1 cellular context compared by ENCODE assay signal in genomic region chr12:79560165-79560889, GRCh38.
A peak's percentile ranks its signal among the peaks of the same experiment; 100 is the strongest.
TF ChIP-seq lines count a peak whose summit lies in the region.

No MANE protein-coding gene starts in this region.

TF ChIP-seq in HepG2, 621 proteins besides CTCF, POLR2A, EP300 and RAD21 (continued from another document and continues in another):
- peak; percentile 35; the same call in 1 of the 2 replicates for TF ChIP-seq FOXA1 (IDR thresholded peaks at IDR 0.05)
- TF ChIP-seq FOXA1 (CRISPR knock-in tag; IDR thresholded peaks at IDR 0.05) = peak; percentile 46; the same call in 1 of the 2 replicates
- peak; percentile 92 for TF ChIP-seq ZMYM3 (CRISPR knock-in tag; IDR thresholded peaks at IDR 0.05)
- TF ChIP-seq HMG20A (CRISPR knock-in tag; IDR thresholded peaks at IDR 0.05; ENCODE audit: borderline replicate concordance) = 0 out of 2 replicates have a peak, but pooled peaks have one; percentile 20
- TF ChIP-seq KAT2B (IDR thresholded peaks at IDR 0.05; ENCODE audit: borderline replicate concordance, low read depth, low read length) = peak; percentile 80
- peak; percentile 88 for TF ChIP-seq FOXJ3 (CRISPR knock-in tag; IDR thresholded peaks at IDR 0.05; ENCODE audit: borderline replicate concordance)
- TF ChIP-seq FOXP1 (IDR thresholded peaks at IDR 0.05) = no peak
- peak; percentile 65 for TF ChIP-seq FOXP1 (CRISPR knock-in tag; IDR thresholded peaks at IDR 0.05)
- TF ChIP-seq ATF1 (CRISPR knock-in tag; IDR thresholded peaks at IDR 0.05) = peak; percentile 35; the same call in 1 of the 2 replicates
- TF ChIP-seq TBX3 (IDR thresholded peaks at IDR 0.05; ENCODE audit: borderline replicate concordance) = 0 out of 2 replicates have a peak, but pooled peaks have one; percentile 29
- peak; percentile 34; the same call in 1 of the 2 replicates for TF ChIP-seq ARNTL (CRISPR knock-in tag; IDR thresholded peaks at IDR 0.05)
- TF ChIP-seq SMAD3 (CRISPR knock-in tag; IDR thresholded peaks at IDR 0.05) = 0 out of 2 replicates have a peak, but pooled peaks have one; percentile 56
- TF ChIP-seq ZKSCAN1 (IDR thresholded peaks at IDR 0.05; ENCODE audit: low read length) = no peak
- TF ChIP-seq TARDBP (CRISPR knock-in tag; IDR thresholded peaks at IDR 0.05) = peak; percentile 59; the same call in 1 of the 2 replicates
- TF ChIP-seq ZZZ3 (CRISPR knock-in tag; IDR thresholded peaks at IDR 0.05; ENCODE audit: borderline replicate concordance) = no peak
- peak; percentile 83 for TF ChIP-seq CEBPG (CRISPR knock-in tag; IDR thresholded peaks at IDR 0.05)
- peak; percentile 43; the same call in 1 of the 2 replicates for TF ChIP-seq FOXO1 (CRISPR knock-in tag; IDR thresholded peaks at IDR 0.05)
- TF ChIP-seq ZNF777 (CRISPR knock-in tag; IDR thresholded peaks at IDR 0.05) = no peak
- TF ChIP-seq GATAD2A (CRISPR knock-in tag; IDR thresholded peaks at IDR 0.05) = peak; percentile 89
- peak; percentile 71 for TF ChIP-seq NR2F6 (IDR thresholded peaks at IDR 0.05)
- TF ChIP-seq NR2F6 (CRISPR knock-in tag; IDR thresholded peaks at IDR 0.05) = peak; percentile 71
- TF ChIP-seq MEF2D (CRISPR knock-in tag; IDR thresholded peaks at IDR 0.05) = 0 out of 2 replicates have a peak, but pooled peaks have one; percentile 12
- TF ChIP-seq ISL2 (CRISPR knock-in tag; IDR thresholded peaks at IDR 0.05) = peak; percentile 89
- peak; percentile 57; the same call in 1 of the 2 replicates for TF ChIP-seq SOX5 (CRISPR knock-in tag; IDR thresholded peaks at IDR 0.05; ENCODE audit: borderline replicate concordance)
- TF ChIP-seq PPARG (CRISPR knock-in tag; conservative IDR thresholded peaks at IDR 0.05) = peak; percentile 48
- no peak for TF ChIP-seq NFE2L1 (CRISPR knock-in tag; IDR thresholded peaks at IDR 0.05; ENCODE audit: borderline replicate concordance)
- TF ChIP-seq ZNF770 (CRISPR knock-in tag; IDR thresholded peaks at IDR 0.05) = peak; percentile 99
- TF ChIP-seq SP2 (CRISPR knock-in tag; IDR thresholded peaks at IDR 0.05) = no peak
- TF ChIP-seq MEIS1 (CRISPR knock-in tag; IDR thresholded peaks at IDR 0.05; ENCODE audit: borderline replicate concordance) = 0 out of 2 replicates have a peak, but pooled peaks have one; percentile 27
- 0 out of 2 replicates have a peak, but pooled peaks have one; percentile 31 for TF ChIP-seq ARID4A (CRISPR knock-in tag; IDR thresholded peaks at IDR 0.05; ENCODE audit: borderline replicate concordance)
- TF ChIP-seq MIER2 (CRISPR knock-in tag; IDR thresholded peaks at IDR 0.05) = 0 out of 2 replicates have a peak, but pooled peaks have one; percentile 11
- peak; percentile 33 for TF ChIP-seq ATF2 (CRISPR knock-in tag; IDR thresholded peaks at IDR 0.05)
- no peak for TF ChIP-seq PBX3 (CRISPR knock-in tag; IDR thresholded peaks at IDR 0.05; ENCODE audit: borderline replicate concordance)
- peak; percentile 72 for TF ChIP-seq ZMYM4 (CRISPR knock-in tag; IDR thresholded peaks at IDR 0.05)
- 0 out of 2 replicates have a peak, but pooled peaks have one; percentile 53 for TF ChIP-seq NCOA1 (CRISPR knock-in tag; IDR thresholded peaks at IDR 0.05)
- peak; percentile 74 for TF ChIP-seq ELF3 (CRISPR knock-in tag; IDR thresholded peaks at IDR 0.05)
- no peak for TF ChIP-seq SP140L (CRISPR knock-in tag; IDR thresholded peaks at IDR 0.05; ENCODE audit: borderline replicate concordance)
- TF ChIP-seq MAFF (IDR thresholded peaks at IDR 0.05; ENCODE audit: low read depth, low read length) = peak; percentile 62
- peak; percentile 83 for TF ChIP-seq ARID5B (CRISPR knock-in tag; IDR thresholded peaks at IDR 0.05)
- peak; percentile 33; the same call in 1 of the 2 replicates for TF ChIP-seq ZNF747 (CRISPR knock-in tag; IDR thresholded peaks at IDR 0.05; ENCODE audit: borderline replicate concordance)
- TF ChIP-seq POGK (CRISPR knock-in tag; conservative IDR thresholded peaks at IDR 0.05) = 0 out of 2 replicates have a peak, but pooled peaks have one; percentile 27
- TF ChIP-seq FOXK1 (CRISPR knock-in tag; IDR thresholded peaks at IDR 0.05; ENCODE audit: borderline replicate concordance, low read depth) = 0 out of 2 replicates have a peak, but pooled peaks have one; percentile 12
- TF ChIP-seq TEF (CRISPR knock-in tag; IDR thresholded peaks at IDR 0.05) = peak; percentile 29; the same call in 1 of the 2 replicates
- TF ChIP-seq SALL1 (CRISPR knock-in tag; IDR thresholded peaks at IDR 0.05) = peak; percentile 68
- peak; percentile 67; the same call in 1 of the 2 replicates for TF ChIP-seq MLX (CRISPR knock-in tag; IDR thresholded peaks at IDR 0.05)
- TF ChIP-seq SAP130 (CRISPR knock-in tag; IDR thresholded peaks at IDR 0.05; ENCODE audit: low read depth) = peak; percentile 38; the same call in 1 of the 2 replicates
- peak; percentile 100 for TF ChIP-seq ARID3A (IDR thresholded peaks at IDR 0.05; ENCODE audit: low read depth, low read length)
- TF ChIP-seq ETV6 (CRISPR knock-in tag; conservative IDR thresholded peaks at IDR 0.05) = no peak
- no peak for TF ChIP-seq KDM1A (CRISPR knock-in tag; IDR thresholded peaks at IDR 0.05)
